9 cellular contexts compared by ENCODE assay signal in the genomic region with DNA sequence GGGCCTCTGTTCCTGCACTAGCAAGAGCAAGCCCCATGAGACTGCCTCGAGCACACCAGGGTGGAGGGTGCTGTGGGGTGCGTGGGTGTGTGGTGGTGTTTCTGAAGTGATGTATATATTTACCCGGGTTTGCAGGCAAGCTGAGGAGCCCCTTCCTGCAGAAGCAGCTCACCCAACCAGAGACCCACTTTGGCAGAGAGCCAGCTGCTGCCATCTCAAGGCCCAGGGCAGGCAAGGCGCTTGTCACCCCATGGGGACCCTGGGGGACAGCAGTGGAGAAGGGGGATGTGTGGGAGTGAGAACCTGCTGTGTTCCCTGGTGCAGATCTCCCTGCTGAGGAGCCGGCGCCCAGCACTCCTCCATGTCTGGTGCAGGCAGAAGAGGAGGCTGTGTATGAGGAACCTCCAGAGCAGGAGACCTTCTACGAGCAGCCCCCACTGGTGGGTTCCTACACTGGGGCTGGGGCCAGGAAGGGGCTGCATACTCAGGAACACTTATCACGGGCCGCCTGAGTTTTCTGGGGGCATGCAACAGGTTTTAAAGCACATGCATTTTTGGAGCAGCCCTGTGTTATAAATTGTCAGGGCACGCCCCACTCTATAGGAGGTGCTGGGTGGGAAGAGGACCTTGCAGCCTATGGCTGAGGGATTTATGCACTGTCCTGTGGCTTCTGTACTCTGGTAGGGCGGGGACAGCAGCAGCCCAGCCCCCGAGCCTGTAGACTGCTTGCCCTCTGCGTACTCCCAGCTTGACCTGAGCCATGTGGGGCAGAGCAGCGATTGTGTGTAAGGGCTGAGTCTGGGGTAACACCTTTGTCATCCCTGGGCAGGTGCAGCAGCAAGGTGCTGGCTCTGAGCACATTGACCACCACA. TPM values are rescaled to one million over a fixed set of nuclear protein-coding genes. Genes with fewer than 3 reads are reported as not detected.
DNase-seq lines count a peak whose midpoint lies in the region; ATAC-seq and TF ChIP-seq lines count a peak whose summit lies in the region.
"Had no signal": no experiment of that assay in that cellular context is flagged by ENCODE, and none has a peak within 500 bp of the region (broad histone marks: within the 10 kb centered on the region; RNA-seq: fewer than 3 reads in every experiment).

No MANE protein-coding gene starts in this region.

- H3K9me3 ChIP-seq in psoas muscle, result no peaks in the 10 kb centered on the region

- intact Hi-C loops in psoas muscle (cut with DNase I), result no loop called here
- intact Hi-C loops in activated CD4-positive, alpha-beta T cell treated with anti-CD3 and anti-CD28 coated beads, Interleukin-2, amount 10 ng/mL, durations not matched to agents 24 days and 14 days (cut with micrococcal nuclease), result no loop called here

- no peaks in the 10 kb centered on the region for H3K27me3 Mint-ChIP-seq in activated naive CD8-positive, alpha-beta T cell treated with anti-CD3 and anti-CD28 coated beads for 36 hours
- no peaks in the 10 kb centered on the region for H3K27me3 Mint-ChIP-seq in activated CD4-positive, alpha-beta T cell treated with anti-CD3 and anti-CD28 coated beads, Interleukin-2, amount 10 ng/mL, durations not matched to agents 24 days and 14 days

- H3K36me3 ChIP-seq in psoas muscle (ENCODE audit: insufficient read depth in 1 of 2, low read depth in 1 of 2), result peaks cover 2 to 73% of the 10 kb centered on the region in 2 donors

- H3K4me3 Mint-ChIP-seq in activated naive CD8-positive, alpha-beta T cell treated with anti-CD3 and anti-CD28 coated beads for 36 hours, result no peak overlapping the region
- H3K4me3 Mint-ChIP-seq in activated CD4-positive, alpha-beta T cell treated with anti-CD3 and anti-CD28 coated beads, Interleukin-2, amount 10 ng/mL, durations not matched to agents 24 days and 14 days, result no peak overlapping the region

- no peaks in the 10 kb centered on the region for H3K27me3 ChIP-seq in psoas muscle (ENCODE audit: insufficient read depth in 3 of 3, low read length in 2 of 3)

- peak; percentile 55 for DNase-seq in activated naive CD8-positive, alpha-beta T cell treated with anti-CD3 and anti-CD28 coated beads for 36 hours
- DNase-seq in psoas muscle, result peak; percentile 8 to 36
- no peak for DNase-seq in GM19240 (ENCODE audit: insufficient read length, low spot score)
- no peak for DNase-seq in activated CD4-positive, alpha-beta T cell treated with anti-CD3 and anti-CD28 coated beads, Interleukin-2, amount 10 ng/mL, durations not matched to agents 24 days and 14 days
- DNase-seq in NCI-H2029 treated with DMSO at 0.1 percent for 48 hours (lab: John Stamatoyannopoulos, UW), result no peak

- peaks cover 35% of the 10 kb centered on the region for H3K4me1 ChIP-seq in psoas muscle

- WGBS in psoas muscle, 3 donors, result 70 to 89% (median 78%) methylated on average over 14 of the region's 14 CpGs

- peak overlapping the region; percentile 86 for H3K27ac Mint-ChIP-seq in activated naive CD8-positive, alpha-beta T cell treated with anti-CD3 and anti-CD28 coated beads for 36 hours
- H3K27ac Mint-ChIP-seq in activated CD4-positive, alpha-beta T cell treated with anti-CD3 and anti-CD28 coated beads, Interleukin-2, amount 10 ng/mL, durations not matched to agents 24 days and 14 days, result no peak overlapping the region

- no peaks in the 10 kb centered on the region for H3K9me3 Mint-ChIP-seq in activated naive CD8-positive, alpha-beta T cell treated with anti-CD3 and anti-CD28 coated beads for 36 hours
- H3K9me3 Mint-ChIP-seq in activated CD4-positive, alpha-beta T cell treated with anti-CD3 and anti-CD28 coated beads, Interleukin-2, amount 10 ng/mL, durations not matched to agents 24 days and 14 days, result no peaks in the 10 kb centered on the region

- H3K4me3 ChIP-seq in psoas muscle, result no peak overlapping the region

- no peak overlapping the region for H3K27ac ChIP-seq in psoas muscle
- H3K27ac ChIP-seq: parathyroid adenoma had no signal

- peaks cover 39% of the 10 kb centered on the region for H3K4me1 Mint-ChIP-seq in activated naive CD8-positive, alpha-beta T cell treated with anti-CD3 and anti-CD28 coated beads for 36 hours
- peaks cover 2% of the 10 kb centered on the region for H3K4me1 Mint-ChIP-seq in activated CD4-positive, alpha-beta T cell treated with anti-CD3 and anti-CD28 coated beads, Interleukin-2, amount 10 ng/mL, durations not matched to agents 24 days and 14 days

- no peak for TF ChIP-seq CTCF in psoas muscle (IDR thresholded peaks at IDR 0.05)

- peaks cover 34% of the 10 kb centered on the region for H3K36me3 Mint-ChIP-seq in activated naive CD8-positive, alpha-beta T cell treated with anti-CD3 and anti-CD28 coated beads for 36 hours
- H3K36me3 Mint-ChIP-seq in activated CD4-positive, alpha-beta T cell treated with anti-CD3 and anti-CD28 coated beads, Interleukin-2, amount 10 ng/mL, durations not matched to agents 24 days and 14 days (ENCODE audit: low read depth), result peaks cover 53% of the 10 kb centered on the region

- ATAC-seq in GM18867 (IDR thresholded peaks at IDR 0.05; ENCODE audit: unreplicated experiment) (peak; percentile 44), HG02678 (IDR thresholded peaks at IDR 0.05; ENCODE audit: unreplicated experiment) (peak; percentile 65), psoas muscle (no peak), GM21717 (IDR thresholded peaks at IDR 0.05; ENCODE audit: unreplicated experiment) (no peak)

RNA-seq across cellular contexts. Expression of a gene that starts 5.9 kb away (rescaled TPM):
- under 1 TPM; 0.34 to 0.43 TPM for total RNA-seq in activated naive CD8-positive, alpha-beta T cell treated with anti-CD3 and anti-CD28 coated beads for 36 hours
- total RNA-seq in psoas muscle, result 100 to 1,000 TPM; 214 to 449 (median 298) TPM
- polyA plus RNA-seq in psoas muscle, result 1,000 to 10,000 TPM in 1 of 3 donors, 100 to 1,000 TPM in 2; 285 to 1,581 (median 569) TPM
- total RNA-seq in activated CD4-positive, alpha-beta T cell treated with anti-CD3 and anti-CD28 coated beads, Interleukin-2, amount 10 ng/mL, durations not matched to agents 24 days and 14 days, result 0.42 TPM in 1 of 2 replicates, not detected in the other

RNA-seq across cellular contexts. Expression of a gene that starts 15.0 kb away (rescaled TPM):
- total RNA-seq in activated naive CD8-positive, alpha-beta T cell treated with anti-CD3 and anti-CD28 coated beads for 36 hours, result 100 to 1,000 TPM; 131 to 136 TPM
- 10 to 100 TPM; 33.4 to 45.1 (median 38.7) TPM for total RNA-seq in psoas muscle
- polyA plus RNA-seq in psoas muscle, result 10 to 100 TPM; 35.5 to 66.7 (median 53.0) TPM
- total RNA-seq in activated CD4-positive, alpha-beta T cell treated with anti-CD3 and anti-CD28 coated beads, Interleukin-2, amount 10 ng/mL, durations not matched to agents 24 days and 14 days, result 127 and 131 TPM in 2 replicates

RNA-seq across cellular contexts. Expression of a gene that starts 22.9 kb away (rescaled TPM):
- total RNA-seq in activated naive CD8-positive, alpha-beta T cell treated with anti-CD3 and anti-CD28 coated beads for 36 hours, result 10 to 100 TPM; 32.5 to 35.2 TPM
- 10 to 100 TPM in 3 of 4 donors, 1 to 10 TPM in 1; 7.7 to 13.1 (median 10.4) TPM for total RNA-seq in psoas muscle
- polyA plus RNA-seq in psoas muscle, result 1 to 10 TPM; 7.1 to 9.6 (median 7.1) TPM
- 39.3 and 41.9 TPM in 2 replicates for total RNA-seq in activated CD4-positive, alpha-beta T cell treated with anti-CD3 and anti-CD28 coated beads, Interleukin-2, amount 10 ng/mL, durations not matched to agents 24 days and 14 days

RNA-seq across cellular contexts. Expression of a gene that starts 44.7 kb away (rescaled TPM):
- 10 to 100 TPM; 32.6 to 38.3 TPM for total RNA-seq in activated naive CD8-positive, alpha-beta T cell treated with anti-CD3 and anti-CD28 coated beads for 36 hours
- total RNA-seq in psoas muscle, result 10 to 100 TPM in 3 of 4 donors, 1 to 10 TPM in 1; 6.9 to 22.0 (median 14.6) TPM
- 1 to 10 TPM; 2.8 to 7.8 (median 5.9) TPM for polyA plus RNA-seq in psoas muscle
- total RNA-seq in activated CD4-positive, alpha-beta T cell treated with anti-CD3 and anti-CD28 coated beads, Interleukin-2, amount 10 ng/mL, durations not matched to agents 24 days and 14 days, result 21.6 and 22.2 TPM in 2 replicates

Comparison
In these comparisons a context has a peak if more than half of its experiments do, and no peak if none do; other contexts are left out.
1. ATAC-seq: peak in GM18867 (single experiment) and HG02678 (single experiment); none in psoas muscle (0 of 4) and GM21717 (single experiment).
2. DNase-seq: peak in activated naive CD8-positive, alpha-beta T cell treated with anti-CD3 and anti-CD28 coated beads for 36 hours (single experiment) and psoas muscle (2 of 2); none in GM19240 (single experiment), activated CD4-positive, alpha-beta T cell treated with anti-CD3 and anti-CD28 coated beads, Interleukin-2, amount 10 ng/mL, durations not matched to agents 24 days and 14 days (single experiment) and NCI-H2029 treated with DMSO at 0.1 percent for 48 hours (single experiment).
3. RNA of a gene that starts 5.9 kb away (total RNA-seq): 214 to 449 TPM in psoas muscle; 0.34 to 0.43 TPM in activated naive CD8-positive, alpha-beta T cell treated with anti-CD3 and anti-CD28 coated beads for 36 hours and 0.42 TPM in activated CD4-positive, alpha-beta T cell treated with anti-CD3 and anti-CD28 coated beads, Interleukin-2, amount 10 ng/mL, durations not matched to agents 24 days and 14 days; every median in the first group is over 100 times any median in the second.